ENCODE assay signal across 3 cellular contexts in genomic region chr19:52600639-52601024, GRCh38.
TF ChIP-seq lines count a peak whose summit lies in the region.

No MANE protein-coding gene starts in this region.

TF ChIP-seq in SK-N-SH treated with all-trans-retinoic acid at 6 μM for 48 hours, 23 proteins besides CTCF, POLR2A, EP300 and RAD21 (continues in another document):
- TF ChIP-seq POU6F1 (CRISPR knock-in tag; IDR thresholded peaks at IDR 0.05; ENCODE audit: borderline replicate concordance, low read depth) (no peak), TOX (CRISPR knock-in tag; IDR thresholded peaks at IDR 0.05; ENCODE audit: borderline replicate concordance) (no peak), BACH2 (CRISPR knock-in tag; IDR thresholded peaks at IDR 0.05; ENCODE audit: borderline replicate concordance) (no peak), ESRRG (CRISPR knock-in tag; IDR thresholded peaks at IDR 0.05) (no peak), ISL1 (CRISPR knock-in tag; IDR thresholded peaks at IDR 0.05) (no peak), RARB (CRISPR knock-in tag; IDR thresholded peaks at IDR 0.05) (no peak), CREB5 (CRISPR knock-in tag; IDR thresholded peaks at IDR 0.05; ENCODE audit: low read depth) (no peak), OSR1 (CRISPR knock-in tag; IDR thresholded peaks at IDR 0.05) (no peak), ARNTL (CRISPR knock-in tag; IDR thresholded peaks at IDR 0.05; ENCODE audit: borderline replicate concordance, low read depth) (no peak), ZFP3 (CRISPR knock-in tag; IDR thresholded peaks at IDR 0.05) (no peak), TSHZ2 (CRISPR knock-in tag; IDR thresholded peaks at IDR 0.05) (no peak), CSDC2 (CRISPR knock-in tag; IDR thresholded peaks at IDR 0.05) (no peak), GLIS3 (CRISPR knock-in tag; IDR thresholded peaks at IDR 0.05) (no peak), PPARA (CRISPR knock-in tag; IDR thresholded peaks at IDR 0.05; ENCODE audit: borderline replicate concordance) (no peak), SNAI2 (CRISPR knock-in tag; IDR thresholded peaks at IDR 0.05) (no peak), TCF4 (CRISPR knock-in tag; IDR thresholded peaks at IDR 0.05; ENCODE audit: borderline replicate concordance) (no peak)

TF ChIP-seq in endothelial cell of umbilical vein, 7 proteins besides CTCF, POLR2A, EP300 and RAD21 (continued from another document):
- TF ChIP-seq EZH2 (IDR thresholded peaks at IDR 0.05; ENCODE audit: borderline replicate concordance, low read depth, low read length, severe bottlenecking) (no peak), GATA2 (IDR thresholded peaks at IDR 0.05; ENCODE audit: insufficient read depth, insufficient read length, low read depth, low read length) (no peak), MYC (IDR thresholded peaks at IDR 0.05; ENCODE audit: low read depth, low read length) (no peak)

TF ChIP-seq in neural cell, 6 proteins besides CTCF, POLR2A, EP300 and RAD21:
- TF ChIP-seq REST (IDR thresholded peaks at IDR 0.05; ENCODE audit: borderline replicate concordance) (no peak), SMC3 (conservative IDR thresholded peaks at IDR 0.05; ENCODE audit: poor library complexity) (no peak), EZH2 (IDR thresholded peaks at IDR 0.05; ENCODE audit: borderline replicate concordance, insufficient read depth, low read length, poor library complexity, severe bottlenecking) (no peak), TAF1 (IDR thresholded peaks at IDR 0.05; ENCODE audit: low read depth) (no peak), MXI1 (conservative IDR thresholded peaks at IDR 0.05; ENCODE audit: poor library complexity, severe bottlenecking) (no peak), POLR2AphosphoS5 (IDR thresholded peaks at IDR 0.05) (no peak)
